ENCODE assay signal across 1 cellular context in genomic region chr19:47133021-47133471, GRCh38.
TF ChIP-seq lines count a peak whose summit lies in the region.

No MANE protein-coding gene starts in this region.

TF ChIP-seq in HEK293, 187 proteins besides CTCF, POLR2A, EP300 and RAD21 (continued from another document and continues in another):
- TF ChIP-seq ZSCAN5A (tag by site-specific recombination; IDR thresholded peaks at IDR 0.05) (no peak), ZNF354C (tag by site-specific recombination; IDR thresholded peaks at IDR 0.05; ENCODE audit: borderline replicate concordance, low read depth) (no peak), ZNF529 (tag by site-specific recombination; IDR thresholded peaks at IDR 0.05; ENCODE audit: insufficient replicate concordance) (no peak), BCL6B (tag by site-specific recombination; IDR thresholded peaks at IDR 0.05) (no peak), ZNF473 (tag by site-specific recombination; IDR thresholded peaks at IDR 0.05) (no peak), INSM2 (tag by site-specific recombination; IDR thresholded peaks at IDR 0.05) (peak; percentile 18; the same call in 1 of the 2 replicates), ZNF394 (tag by site-specific recombination; IDR thresholded peaks at IDR 0.05; ENCODE audit: borderline replicate concordance) (peak; percentile 88), ZNF558 (tag by site-specific recombination; IDR thresholded peaks at IDR 0.05) (no peak), ZNF549 (tag by site-specific recombination; IDR thresholded peaks at IDR 0.05) (no peak), ZNF560 (tag by site-specific recombination; IDR thresholded peaks at IDR 0.05; ENCODE audit: borderline replicate concordance) (no peak), ZNF513 (tag by site-specific recombination; IDR thresholded peaks at IDR 0.05) (no peak), PRDM10 (tag by site-specific recombination; IDR thresholded peaks at IDR 0.05) (peak; percentile 89), ZNF155 (tag by site-specific recombination; IDR thresholded peaks at IDR 0.05) (no peak), ZBTB1 (tag by site-specific recombination; IDR thresholded peaks at IDR 0.05) (no peak), TSHZ1 (tag by site-specific recombination; IDR thresholded peaks at IDR 0.05; ENCODE audit: borderline replicate concordance) (no peak), SALL2 (tag by site-specific recombination; IDR thresholded peaks at IDR 0.05; ENCODE audit: borderline replicate concordance) (no peak), ZNF600 (tag by site-specific recombination; IDR thresholded peaks at IDR 0.05) (peak; percentile 89), ZSCAN16 (tag by site-specific recombination; IDR thresholded peaks at IDR 0.05) (no peak), ZNF626 (tag by site-specific recombination; IDR thresholded peaks at IDR 0.05) (no peak), ZNF843 (tag by site-specific recombination; IDR thresholded peaks at IDR 0.05) (0 out of 2 replicates have a peak, but pooled peaks have one; percentile 20), ZNF140 (tag by site-specific recombination; IDR thresholded peaks at IDR 0.05) (no peak), OVOL3 (tag by site-specific recombination; IDR thresholded peaks at IDR 0.05) (no peak), ZXDB (tag by site-specific recombination; IDR thresholded peaks at IDR 0.05) (peak; percentile 53; the same call in 1 of the 2 replicates), EGR2 (tag by site-specific recombination; IDR thresholded peaks at IDR 0.05; ENCODE audit: low read depth) (peak; percentile 34; the same call in 1 of the 2 replicates), ZNF747 (tag by site-specific recombination; IDR thresholded peaks at IDR 0.05) (no peak), ZNF768 (tag by site-specific recombination; IDR thresholded peaks at IDR 0.05) (no peak), ZNF677 (tag by site-specific recombination; IDR thresholded peaks at IDR 0.05) (no peak), ZNF121 (tag by site-specific recombination; IDR thresholded peaks at IDR 0.05) (peak; percentile 91), ZBTB21 (tag by site-specific recombination; IDR thresholded peaks at IDR 0.05) (no peak), ZNF426 (tag by site-specific recombination; IDR thresholded peaks at IDR 0.05) (no peak), YY2 (tag by site-specific recombination; IDR thresholded peaks at IDR 0.05) (no peak), SCRT2 (tag by site-specific recombination; IDR thresholded peaks at IDR 0.05) (peak; percentile 99), ZNF221 (tag by site-specific recombination; IDR thresholded peaks at IDR 0.05; ENCODE audit: borderline replicate concordance) (no peak), ZNF76 (tag by site-specific recombination; IDR thresholded peaks at IDR 0.05; ENCODE audit: borderline replicate concordance, low read depth) (0 out of 2 replicates have a peak, but pooled peaks have one; percentile 33), ZNF514 (tag by site-specific recombination; IDR thresholded peaks at IDR 0.05) (no peak), ELK4 (IDR thresholded peaks at IDR 0.05; ENCODE audit: borderline replicate concordance, low read depth, low read length) (no peak), AEBP2 (tag by site-specific recombination; IDR thresholded peaks at IDR 0.05; ENCODE audit: borderline replicate concordance) (no peak), ZNF202 (tag by site-specific recombination; IDR thresholded peaks at IDR 0.05; ENCODE audit: borderline replicate concordance) (no peak), ZSCAN23 (tag by site-specific recombination; IDR thresholded peaks at IDR 0.05) (no peak), FEZF1 (tag by site-specific recombination; IDR thresholded peaks at IDR 0.05) (peak; percentile 76), ZNF292 (tag by site-specific recombination; IDR thresholded peaks at IDR 0.05; ENCODE audit: borderline replicate concordance, low read depth) (no peak), ZNF48 (tag by site-specific recombination; IDR thresholded peaks at IDR 0.05) (no peak), ZNF433 (tag by site-specific recombination; IDR thresholded peaks at IDR 0.05; ENCODE audit: low read depth) (no peak), ZNF266 (tag by site-specific recombination; IDR thresholded peaks at IDR 0.05; ENCODE audit: low read depth) (no peak), SETDB1 (IDR thresholded peaks at IDR 0.05; ENCODE audit: insufficient read length, low read length) (no peak), HOXA7 (CRISPR knock-in tag; IDR thresholded peaks at IDR 0.05; ENCODE audit: borderline replicate concordance) (no peak), ZBTB20 (tag by site-specific recombination; IDR thresholded peaks at IDR 0.05) (no peak), BCL11B (tag by site-specific recombination; IDR thresholded peaks at IDR 0.05; ENCODE audit: low read depth) (0 out of 2 replicates have a peak, but pooled peaks have one; percentile 20), GLIS1 (tag by site-specific recombination; IDR thresholded peaks at IDR 0.05) (peak; percentile 46), ZNF658 (tag by site-specific recombination; IDR thresholded peaks at IDR 0.05) (no peak), ZBTB26 (tag by site-specific recombination; optimal IDR thresholded peaks at IDR 0.05) (no peak)
